ENCODE assay signal across 19 cellular contexts in the genomic region with DNA sequence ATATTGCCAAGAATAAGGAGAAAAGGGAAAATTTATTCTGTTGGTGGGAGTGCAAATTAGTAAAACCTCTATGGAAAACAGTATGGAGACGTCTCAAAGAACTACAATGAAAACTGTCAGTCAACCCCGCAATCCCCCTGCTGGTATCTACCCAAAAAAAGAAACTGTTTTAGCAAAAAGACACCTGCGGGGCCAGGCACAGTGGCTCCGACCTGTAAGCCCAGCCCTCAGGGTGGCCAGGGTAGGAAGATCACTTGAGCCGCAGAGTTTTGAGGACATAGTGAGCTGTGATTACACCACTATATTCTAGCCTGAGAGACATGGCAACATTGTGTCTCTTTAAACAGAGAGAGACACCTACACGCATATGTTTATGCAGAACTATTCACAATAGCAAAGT. TPM values are rescaled to one million over a fixed set of nuclear protein-coding genes. Genes with fewer than 3 reads are reported as not detected.
DNase-seq lines count a peak whose midpoint lies in the region; TF ChIP-seq lines count a peak whose summit lies in the region.
"Had no signal": no experiment of that assay in that cellular context is flagged by ENCODE, and none has a peak within 500 bp of the region (broad histone marks: within the 10 kb centered on the region; RNA-seq: fewer than 3 reads in every experiment).

No MANE protein-coding gene starts in this region.

- no peak overlapping the region for H3K56ac ChIP-seq in H9 (ENCODE audit: insufficient read length, low read depth, low read length)

- no CpG with 5 or more reads among the region's 6 CpGs for WGBS in H9 (ENCODE audit: extremely low coverage, insufficient read length, low lambda C conversion rate)

- no peaks in the 10 kb centered on the region for H3K79me1 ChIP-seq in H9 (ENCODE audit: insufficient read depth, low read depth, low read length, poor library complexity, severe bottlenecking)

- no peak overlapping the region for H4K8ac ChIP-seq in H9 (replicated peaks; ENCODE audit: insufficient read length, low read depth, low read length)

- no peak overlapping the region for H4K91ac ChIP-seq in H9 (ENCODE audit: insufficient read length, low read depth, low read length)

- H3K9me3 ChIP-seq in H9 (ENCODE audit: control insufficient read depth, low read depth, low read length) (no peaks in the 10 kb centered on the region), neural progenitor cell (ENCODE audit: low read depth) (no peaks in the 10 kb centered on the region)
- H3K9me3 ChIP-seq: BLaER1, HAP-1 had no signal

- H4K5ac ChIP-seq in H9 (ENCODE audit: insufficient read length, low read depth, low read length) = no peak overlapping the region

- H3K14ac ChIP-seq in H9 (ENCODE audit: insufficient read depth, low read length) = no peak overlapping the region

- H3K27ac Mint-ChIP-seq in H9 (0 out of 7 replicates have a peak overlapping the region, but pooled peaks of 1 of the 3 experiments have one; percentile 14), neural progenitor cell (no peak overlapping the region)
- H3K27ac Mint-ChIP-seq: B cell; CD4-positive, CD25-positive, alpha-beta regulatory T cell; CD8-positive, alpha-beta T cell; HFFc6 had no signal

- no peak overlapping the region for H3K4me2 ChIP-seq in H9 (ENCODE audit: insufficient read depth, insufficient read length, low read length)
- H3K4me2 ChIP-seq in neural progenitor cell = no peak overlapping the region
- H3K4me2 ChIP-seq: BLaER1 had no signal

- H3K79me2 ChIP-seq in H9 (ENCODE audit: insufficient read depth, low read length) (no peaks in the 10 kb centered on the region), neural progenitor cell (ENCODE audit: low read depth) (no peaks in the 10 kb centered on the region)

- no peaks in the 10 kb centered on the region for H3K23me2 ChIP-seq in H9 (ENCODE audit: insufficient read length, low read depth, low read length, poor library complexity, severe bottlenecking)

- no peak overlapping the region for H3K4me3 ChIP-seq in neural progenitor cell
- H3K4me3 ChIP-seq: BLaER1, HAP-1 had no signal

- no peak overlapping the region for H3K4ac ChIP-seq in H9 (ENCODE audit: low read depth, low read length)

- H3K9me3 Mint-ChIP-seq in H9 (no peaks in the 10 kb centered on the region), neural progenitor cell (no peaks in the 10 kb centered on the region)
- H3K9me3 Mint-ChIP-seq: CD8-positive, alpha-beta T cell; HFFc6 had no signal

- peak; percentile 10 for DNase-seq in ELF-1 (ENCODE audit: low read depth, low spot score)
- DNase-seq in H9 = no peak
- DNase-seq in neural progenitor cell (ENCODE audit: low spot score) = peak; percentile 19
- no peak for DNase-seq in NOMO-1 treated with DMSO at 0.1 percent for 48 hours (lab: John Stamatoyannopoulos, UW; ENCODE audit: unreplicated experiment)
- no peak for DNase-seq in erythroblast (lab: John Stamatoyannopoulos, UW)
- DNase-seq in COR-L47 (lab: John Stamatoyannopoulos, UW) = no peak
- DNase-seq: CD4-positive, CD25-positive, alpha-beta regulatory T cell; CD8-positive, alpha-beta T cell; DMS 273 treated with DMSO at 0.1 percent for 48 hours; DMS79; EL; GF-D8; HFFc6 had no signal

- no peak overlapping the region for H2BK5ac ChIP-seq in H9 (ENCODE audit: insufficient read length, low read length)

- H3K4me1 Mint-ChIP-seq in H9 (peaks cover 8 to 16% of the 10 kb centered on the region in 2 experiments), neural progenitor cell (peaks cover 2% of the 10 kb centered on the region)
- H3K4me1 Mint-ChIP-seq: B cell; CD4-positive, CD25-positive, alpha-beta regulatory T cell had no signal

- H2AFZ ChIP-seq in H9 (ENCODE audit: low read length) (no peak overlapping the region), neural progenitor cell (replicated peaks) (no peak overlapping the region)

- H3K27me3 ChIP-seq in H9 (ENCODE audit: insufficient read depth, low read length) (no peaks in the 10 kb centered on the region), neural progenitor cell (no peaks in the 10 kb centered on the region)
- H3K27me3 ChIP-seq: BLaER1 had no signal

- H3K9ac ChIP-seq in H9 (ENCODE audit: extremely low read depth, insufficient read length, low read length) (no peak overlapping the region), neural progenitor cell (no peak overlapping the region)
- H3K9ac ChIP-seq: BLaER1 had no signal

- H3K4me1 ChIP-seq in H9 (ENCODE audit: insufficient read depth, low read length) (no peaks in the 10 kb centered on the region), neural progenitor cell (no peaks in the 10 kb centered on the region)
- H3K4me1 ChIP-seq: BLaER1, HAP-1 had no signal

- no peak overlapping the region for H2AK5ac ChIP-seq in H9 (ENCODE audit: insufficient read length, low read length)

- H2BK120ac ChIP-seq in H9 (ENCODE audit: low read depth, low read length, poor library complexity, severe bottlenecking) = no peak overlapping the region

- H3T11ph ChIP-seq in H9 (ENCODE audit: low read length) = no peak overlapping the region

- no peak overlapping the region for H2BK12ac ChIP-seq in H9 (ENCODE audit: insufficient read length, low read depth, low read length)

- H3K27ac ChIP-seq in H9 (ENCODE audit: insufficient read length, low read depth, low read length) (no peak overlapping the region), neural progenitor cell (no peak overlapping the region)
- H3K27ac ChIP-seq: 22Rv1, BLaER1, C4-2B had no signal

- no peak for TF ChIP-seq POLR2A in erythroblast (IDR thresholded peaks at IDR 0.05; ENCODE audit: low read length)

- no peak overlapping the region for H2BK15ac ChIP-seq in H9 (ENCODE audit: low read depth, low read length)

- no peak overlapping the region for H3K18ac ChIP-seq in H9 (ENCODE audit: insufficient read length, low read depth, low read length)

- H3F3A ChIP-seq in neural progenitor cell (ENCODE audit: low read depth) = no peaks in the 10 kb centered on the region

- no peaks in the 10 kb centered on the region for H3K27me3 Mint-ChIP-seq in H9 (ENCODE audit: low read depth)
- no peaks in the 10 kb centered on the region for H3K27me3 Mint-ChIP-seq in neural progenitor cell (ENCODE audit: insufficient read depth, low read depth)
- H3K27me3 Mint-ChIP-seq: B cell; CD4-positive, CD25-positive, alpha-beta regulatory T cell had no signal

- no peak overlapping the region for H3K23ac ChIP-seq in H9 (ENCODE audit: insufficient read length, low read depth, low read length)

- no peaks in the 10 kb centered on the region for H3K36me3 Mint-ChIP-seq in H9 (ENCODE audit: insufficient read depth in 1 of 3, low read depth in 3 of 3)
- no peaks in the 10 kb centered on the region for H3K36me3 Mint-ChIP-seq in neural progenitor cell
- H3K36me3 Mint-ChIP-seq: CD4-positive, CD25-positive, alpha-beta regulatory T cell; CD8-positive, alpha-beta T cell had no signal

- H3K4me3 Mint-ChIP-seq in H9 = no peak overlapping the region
- no peak overlapping the region for H3K4me3 Mint-ChIP-seq in neural progenitor cell
- H3K4me3 Mint-ChIP-seq: B cell; CD4-positive, CD25-positive, alpha-beta regulatory T cell; CD8-positive, alpha-beta T cell; HFFc6 had no signal

- no peak overlapping the region for H2BK20ac ChIP-seq in H9 (ENCODE audit: low read depth, low read length, poor library complexity, severe bottlenecking)

- no peaks in the 10 kb centered on the region for H3K36me3 ChIP-seq in neural progenitor cell
- H3K36me3 ChIP-seq: BLaER1, HAP-1 had no signal

- peak; percentile 28; the same call in 1 of the 3 replicates for TF ChIP-seq CTCF in H9 (conservative IDR thresholded peaks at IDR 0.05)
- no peak for TF ChIP-seq CTCF in neural progenitor cell (IDR thresholded peaks at IDR 0.05)

- H4K20me1 ChIP-seq in H9 (ENCODE audit: control insufficient read depth, insufficient read depth, insufficient read length) (no peaks in the 10 kb centered on the region), neural progenitor cell (ENCODE audit: low read depth) (no peaks in the 10 kb centered on the region)
- H4K20me1 ChIP-seq: BLaER1 had no signal

RNA-seq across cellular contexts. Expression of gene SLITRK1, which starts 37.5 kb away (rescaled TPM):
- total RNA-seq in H9 (2021) (0.20 and 0.24 TPM in 2 replicates), neural progenitor cell (ENCODE audit: low replicate concordance) (1.6 and 3.3 TPM in 2 replicates)
- total RNA-seq: B cell; CD4-positive, CD25-positive, alpha-beta regulatory T cell; CD8-positive, alpha-beta T cell; G401 had no signal

Comparison
In these comparisons a context has a peak if more than half of its experiments do, and no peak if none do; other contexts are left out.
1. DNase-seq: peak in ELF-1 (single experiment) and neural progenitor cell (single experiment); none in H9 (single experiment), NOMO-1 treated with DMSO at 0.1 percent for 48 hours (single experiment), erythroblast (0 of 2) and COR-L47 (single experiment).